21 cellular contexts compared by ENCODE assay signal in genomic region chr2:30984141-30984540, GRCh38.
"Had no signal": no experiment of that assay in that cellular context is flagged by ENCODE, and none has a peak within 500 bp of the region (broad histone marks: within the 10 kb centered on the region; RNA-seq: fewer than 3 reads in every experiment).

No MANE protein-coding gene starts in this region.

- H3K36me3 Mint-ChIP-seq: immature natural killer cell; naive thymus-derived CD8-positive, alpha-beta T cell; stimulated activated memory B cell treated with anti-CD40 and anti-IgM and Interleukin-4, amounts not matched to agents 10 μg/mL and 1 μg/mL and 100 μg/mL, for 72 hours had no signal

- ATAC-seq: esophagus mucosa; left colon; mucosa of descending colon; naive thymus-derived CD8-positive, alpha-beta T cell; sciatic nerve; stimulated activated memory B cell treated with anti-CD40 and anti-IgM and Interleukin-4, amounts not matched to agents 10 μg/mL and 1 μg/mL and 100 μg/mL, for 72 hours had no signal

- H3K27ac ChIP-seq: spleen, tibial nerve had no signal

- H3K27me3 ChIP-seq: spleen, tibial nerve had no signal

- FAIRE-seq: endometrium, frontal cortex, keratinocyte had no signal

- H3K4me3 Mint-ChIP-seq: immature natural killer cell; naive thymus-derived CD8-positive, alpha-beta T cell; neural crest cell; stimulated activated memory B cell treated with anti-CD40 and anti-IgM and Interleukin-4, amounts not matched to agents 10 μg/mL and 1 μg/mL and 100 μg/mL, for 72 hours; stimulated activated naive CD8-positive, alpha-beta T cell treated with anti-CD3 and anti-CD28 coated beads, Interleukin-15, Interleukin-2, amounts not matched to agents 100 ng/mL and 50 ng/mL, for 24 hours had no signal

- H3K27me3 Mint-ChIP-seq: stimulated activated memory B cell treated with anti-CD40 and anti-IgM and Interleukin-4, amounts not matched to agents 10 μg/mL and 1 μg/mL and 100 μg/mL, for 72 hours; stimulated activated naive CD8-positive, alpha-beta T cell treated with anti-CD3 and anti-CD28 coated beads, Interleukin-15, Interleukin-2, amounts not matched to agents 100 ng/mL and 50 ng/mL, for 24 hours had no signal

- H3K27ac Mint-ChIP-seq: immature natural killer cell; naive thymus-derived CD8-positive, alpha-beta T cell; progenitor cell of endocrine pancreas; stimulated activated memory B cell treated with anti-CD40 and anti-IgM and Interleukin-4, amounts not matched to agents 10 μg/mL and 1 μg/mL and 100 μg/mL, for 72 hours; stimulated activated naive CD8-positive, alpha-beta T cell treated with anti-CD3 and anti-CD28 coated beads, Interleukin-15, Interleukin-2, amounts not matched to agents 100 ng/mL and 50 ng/mL, for 24 hours had no signal

- H3K9me3 ChIP-seq: mucosa of descending colon, spleen, tibial nerve had no signal

- H3K4me1 ChIP-seq: spleen, tibial nerve had no signal

- DNase-seq: central memory CD4-positive, alpha-beta T cell; effector memory CD4-positive, alpha-beta T cell; immature natural killer cell; left colon; mammary epithelial cell; mucosa of descending colon; naive thymus-derived CD8-positive, alpha-beta T cell; spleen; stimulated activated CD4-positive, alpha-beta T cell treated with anti-CD3 and anti-CD28 coated beads, Interleukin-15, amount 100 ng/mL, for 24 hours; stimulated activated CD4-positive, alpha-beta T cell treated with anti-CD3 and anti-CD28 coated beads, Interleukin-1b, Interleukin-23, amount 100 ng/mL, for 48 hours; stimulated activated CD4-positive, alpha-beta T cell treated with anti-CD3 and anti-CD28 coated beads, Interleukin-4, amount 100 ng/mL, for 24 hours had no signal

- H3K4me1 Mint-ChIP-seq: immature natural killer cell; naive thymus-derived CD8-positive, alpha-beta T cell; neural crest cell; stimulated activated memory B cell treated with anti-CD40 and anti-IgM and Interleukin-4, amounts not matched to agents 10 μg/mL and 1 μg/mL and 100 μg/mL, for 72 hours had no signal

- H3K36me3 ChIP-seq: tibial nerve had no signal

- H3K9me3 Mint-ChIP-seq: immature natural killer cell; naive thymus-derived CD8-positive, alpha-beta T cell; neural crest cell; stimulated activated memory B cell treated with anti-CD40 and anti-IgM and Interleukin-4, amounts not matched to agents 10 μg/mL and 1 μg/mL and 100 μg/mL, for 72 hours; stimulated activated naive CD8-positive, alpha-beta T cell treated with anti-CD3 and anti-CD28 coated beads, Interleukin-15, Interleukin-2, amounts not matched to agents 100 ng/mL and 50 ng/mL, for 24 hours had no signal

- H3K4me3 ChIP-seq: mucosa of descending colon, spleen, tibial nerve had no signal
